16 cellular contexts compared by ENCODE assay signal in the genomic region with DNA sequence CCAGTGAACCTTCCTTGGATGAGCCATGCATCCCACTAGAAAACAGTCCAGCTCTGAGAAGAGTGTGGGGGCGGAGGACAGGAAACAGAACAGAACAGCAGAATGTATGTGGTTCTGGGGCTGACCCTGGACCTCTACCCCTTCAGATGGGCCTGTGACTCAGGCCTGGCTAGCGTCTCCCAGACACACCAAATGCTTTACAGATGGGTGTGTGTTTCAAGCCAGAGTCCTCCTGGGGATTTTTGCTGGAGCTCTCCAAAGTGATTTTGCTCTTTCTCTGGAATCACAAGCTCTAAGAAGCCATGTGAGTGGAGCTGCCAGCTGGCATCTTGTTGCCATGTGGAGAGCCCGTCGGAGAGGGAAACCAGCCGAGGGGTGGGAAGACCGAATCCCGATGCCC. TPM values are rescaled to one million over a fixed set of nuclear protein-coding genes. Genes with fewer than 3 reads are reported as not detected.
DNase-seq lines count a peak whose midpoint lies in the region; ATAC-seq and TF ChIP-seq lines count a peak whose summit lies in the region.
"Had no signal": no experiment of that assay in that cellular context is flagged by ENCODE, and none has a peak within 500 bp of the region (broad histone marks: within the 10 kb centered on the region; RNA-seq: fewer than 3 reads in every experiment).

No MANE protein-coding gene starts in this region.

- no peaks in the 10 kb centered on the region for H3K36me3 Mint-ChIP-seq in activated T-cell treated with anti-CD3 and anti-CD28 coated beads, Interleukin-2, amount 50 U/mL, for 72 hours (ENCODE audit: insufficient read depth in 2 of 2)

- no peaks in the 10 kb centered on the region for H3K36me3 ChIP-seq in BE2C
- no peaks in the 10 kb centered on the region; the same call in 1 of the 2 replicates for H3K36me3 ChIP-seq in OCI-LY7 (ENCODE audit: insufficient read depth, low read length)
- peaks cover 0 to 2% of the 10 kb centered on the region in 2 experiments for H3K36me3 ChIP-seq in trophoblast cell (ENCODE audit: control insufficient read depth in 1 of 2, insufficient read depth in 2 of 2, low read length in 2 of 2)

- no TSS peak for BruUV-seq in OCI-LY7 (replicated peaks; lab: Mats Ljungman, UMichigan)

- ATAC-seq in omental fat pad (ENCODE audit: low FRiP score) (peak; percentile 88), GM18870 (IDR thresholded peaks at IDR 0.05; ENCODE audit: unreplicated experiment) (no peak)
- no peak for ATAC-seq in activated T-cell treated with anti-CD3 and anti-CD28 coated beads, Interleukin-2, amount 50 U/mL, for 72 hours (replicated peaks in 1 of 2)
- ATAC-seq: HCT116 had no signal

- no peak overlapping the region for H3K27ac Mint-ChIP-seq in activated T-cell treated with anti-CD3 and anti-CD28 coated beads, Interleukin-2, amount 50 U/mL, for 72 hours

- WGBS in trophoblast cell (ENCODE audit: extremely low coverage, insufficient coverage, insufficient read length): no CpG with 5 or more reads among the region's 7 CpGs

- H3K4me2 ChIP-seq in OCI-LY7 (ENCODE audit: low read length): peak overlapping the region; percentile 29
- no peak overlapping the region for H3K4me2 ChIP-seq in trophoblast cell (ENCODE audit: low read length)

- TF ChIP-seq CTCF in BE2C (IDR thresholded peaks at IDR 0.05; ENCODE audit: low read depth, low read length) (no peak), OCI-LY7 (conservative IDR thresholded peaks at IDR 0.05; ENCODE audit: low read length) (no peak), fibroblast of the aortic adventitia (IDR thresholded peaks at IDR 0.05; ENCODE audit: insufficient read depth, low read length) (no peak), omental fat pad (IDR thresholded peaks at IDR 0.05) (no peak)

- H2BK12ac ChIP-seq in trophoblast cell (ENCODE audit: low read length): no peak overlapping the region

- H4K8ac ChIP-seq in trophoblast cell (ENCODE audit: low read depth, low read length): no peak overlapping the region

- CTCF ChIA-PET in OCI-LY7 (lab: Charles Lee; ENCODE audit: unreplicated experiment): no interaction called here

- H3K4me3 Mint-ChIP-seq in activated T-cell treated with anti-CD3 and anti-CD28 coated beads, Interleukin-2, amount 50 U/mL, for 72 hours: no peak overlapping the region

- H3K18ac ChIP-seq in trophoblast cell (ENCODE audit: low read length): no peak overlapping the region

- no peak overlapping the region for H2AK5ac ChIP-seq in trophoblast cell (ENCODE audit: low read length)

- H3K9me3 Mint-ChIP-seq in activated T-cell treated with anti-CD3 and anti-CD28 coated beads, Interleukin-2, amount 50 U/mL, for 72 hours: no peaks in the 10 kb centered on the region

- intact Hi-C loops in OCI-LY7 (cut with micrococcal nuclease; ENCODE audit: unreplicated experiment): no loop called here

- H3K4me3 ChIP-seq in BE2C (ENCODE audit: low read depth, low read length) (no peak overlapping the region), OCI-LY7 (ENCODE audit: low read depth, low read length, poor library complexity, severe bottlenecking) (no peak overlapping the region), fibroblast of the aortic adventitia (ENCODE audit: low read depth, low read length) (no peak overlapping the region), trophoblast cell (ENCODE audit: low read depth, low read length) (no peak overlapping the region)
- H3K4me3 ChIP-seq: skin epidermis had no signal

- POLR2A ChIA-PET in OCI-LY7 (lab: Charles Lee): interaction anchor here (0.6 to 1.9 kb wide), 8 partner anchors 10 to 278 kb away, joined by 3 to 4 read pairs (median 3); a partner anchor contains a TSS

- peak; percentile 29 for DNase-seq in BE2C
- DNase-seq in OCI-LY7 (ENCODE audit: low spot score): no peak
- DNase-seq in fibroblast of the aortic adventitia (ENCODE audit: low read depth): peak; percentile 97
- DNase-seq in omental fat pad (ENCODE audit: low spot score): no peak
- no peak for DNase-seq in DMS153 treated with DMSO at 0.1 percent for 48 hours (lab: John Stamatoyannopoulos, UW; ENCODE audit: unreplicated experiment)
- no peak for DNase-seq in activated T-cell treated with anti-CD3 and anti-CD28 coated beads, Interleukin-2, amount 50 U/mL, for 72 hours
- no peak for DNase-seq in trophoblast cell
- DNase-seq: activated CD4-positive, alpha-beta T cell treated with anti-CD3 and anti-CD28 coated beads, Interleukin-2, amount 50 U/mL, for 4 hours; COR-L47; NCI-H2081 treated with DMSO at 0.1 percent for 48 hours; stimulated activated naive CD4-positive, alpha-beta T cell treated with Interleukin-2 at 50 U/mL for 16 hours had no signal

- H3K9me2 ChIP-seq in OCI-LY7 (ENCODE audit: insufficient read depth, low read length): no peaks in the 10 kb centered on the region

- no peak overlapping the region for H2BK5ac ChIP-seq in trophoblast cell (ENCODE audit: low read depth, low read length, poor library complexity)

- no peaks in the 10 kb centered on the region for H4K20me1 ChIP-seq in OCI-LY7 (ENCODE audit: insufficient read depth, low read length)

- H3K4me1 Mint-ChIP-seq in activated T-cell treated with anti-CD3 and anti-CD28 coated beads, Interleukin-2, amount 50 U/mL, for 72 hours (ENCODE audit: low read depth): no peaks in the 10 kb centered on the region

- H3K27me3 ChIP-seq in BE2C: no peaks in the 10 kb centered on the region
- H3K27me3 ChIP-seq in trophoblast cell (ENCODE audit: insufficient read depth, low read length): no peaks in the 10 kb centered on the region

- no peaks in the 10 kb centered on the region for H3K9me3 ChIP-seq in BE2C
- no peaks in the 10 kb centered on the region for H3K9me3 ChIP-seq in OCI-LY7 (ENCODE audit: low read length)
- H3K9me3 ChIP-seq in trophoblast cell (ENCODE audit: insufficient read depth, low read depth, low read length): no peaks in the 10 kb centered on the region

- no peak overlapping the region for H3K4ac ChIP-seq in trophoblast cell (ENCODE audit: low read depth, low read length)

- H3K9ac ChIP-seq in trophoblast cell (ENCODE audit: low read length): no peak overlapping the region

- H3K23ac ChIP-seq in trophoblast cell (ENCODE audit: low read length): no peak overlapping the region

- H3K27me3 Mint-ChIP-seq in activated T-cell treated with anti-CD3 and anti-CD28 coated beads, Interleukin-2, amount 50 U/mL, for 72 hours (ENCODE audit: low read depth): no peaks in the 10 kb centered on the region

- H4K12ac ChIP-seq in trophoblast cell (ENCODE audit: low read depth, low read length): no peak overlapping the region

- H3K27ac ChIP-seq in OCI-LY7 (ENCODE audit: low read depth, low read length, poor library complexity, severe bottlenecking) (no peak overlapping the region), trophoblast cell (ENCODE audit: low read depth, low read length) (no peak overlapping the region)

- no peaks in the 10 kb centered on the region for H3K79me1 ChIP-seq in trophoblast cell (ENCODE audit: low read length)

- H4K91ac ChIP-seq in trophoblast cell (ENCODE audit: low read depth, low read length): no peak overlapping the region

- no peak overlapping the region for H2BK120ac ChIP-seq in trophoblast cell (ENCODE audit: insufficient read depth, low read length, poor library complexity)

- H3K79me2 ChIP-seq in OCI-LY7 (ENCODE audit: insufficient read depth, low read depth, low read length) (no peaks in the 10 kb centered on the region), trophoblast cell (ENCODE audit: control insufficient read depth, insufficient read depth, low read length, poor library complexity) (no peaks in the 10 kb centered on the region)

- no peak overlapping the region for H2AFZ ChIP-seq in OCI-LY7 (ENCODE audit: low read length)
- no peak overlapping the region for H2AFZ ChIP-seq in trophoblast cell (ENCODE audit: insufficient read depth, low read length, poor library complexity)

- H3K14ac ChIP-seq in trophoblast cell (ENCODE audit: low read length): no peak overlapping the region

- H3K4me1 ChIP-seq in BE2C (peaks cover 7% of the 10 kb centered on the region), OCI-LY7 (ENCODE audit: insufficient read depth, low read length, poor library complexity, severe bottlenecking) (peaks cover 31% of the 10 kb centered on the region), trophoblast cell (ENCODE audit: control insufficient read depth in 1 of 2, insufficient read depth in 2 of 2, low read length in 2 of 2) (peaks cover 3 to 11% of the 10 kb centered on the region in 2 experiments)

RNA-seq across cellular contexts. Expression of a gene that starts 13.2 kb away (rescaled TPM):
- 1.7 TPM for polyA plus RNA-seq in BE2C (2012; ENCODE audit: insufficient read depth, insufficient read length, low read depth)
- 3.6 TPM in 1 of 2 replicates, not detected in the other for total RNA-seq in OCI-LY7 (2014; rRNA removed; shearing (Covaris generic))
- total RNA-seq in OCI-LY7 (2022): 0.30 TPM in 1 of 2 replicates, not detected in the other
- not detected in 2 replicates for total RNA-seq in fibroblast of the aortic adventitia (ENCODE audit: low replicate concordance)
- 1 to 10 TPM in 3 of 4 donors, under 1 TPM in 1; 0.88 to 3.6 (median 2.1) TPM for total RNA-seq in omental fat pad
- total RNA-seq in activated T-cell treated with anti-CD3 and anti-CD28 coated beads, Interleukin-2, amount 50 U/mL, for 72 hours: under 1 TPM; 0.19 to 0.74 TPM
- polyA plus RNA-seq in trophoblast cell (2013): 0.40 and 0.51 TPM in 2 replicates
- total RNA-seq: SK-MEL-5 had no signal

RNA-seq across cellular contexts. Expression of a gene that starts 20.9 kb away (rescaled TPM):
- polyA plus RNA-seq in BE2C (2012; ENCODE audit: insufficient read depth, insufficient read length, low read depth): not detected
- total RNA-seq in OCI-LY7 (2014; rRNA removed; shearing (Covaris generic)): 0.22 and 0.85 TPM in 2 replicates
- total RNA-seq in OCI-LY7 (2022) (0.23 and 0.26 TPM in 2 replicates), fibroblast of the aortic adventitia (ENCODE audit: low replicate concordance) (not detected in 2 replicates), omental fat pad (under 1 TPM in 1 of 4 donors, not detected in 3; 0.48 TPM)
- total RNA-seq in activated T-cell treated with anti-CD3 and anti-CD28 coated beads, Interleukin-2, amount 50 U/mL, for 72 hours: under 1 TPM; 0.16 to 0.24 TPM
- 0.04 TPM in 1 of 2 replicates, not detected in the other for polyA plus RNA-seq in trophoblast cell (2013)
- total RNA-seq: bronchial epithelial cell had no signal

RNA-seq across cellular contexts. Expression of a gene that starts 28.5 kb away (rescaled TPM):
- 130 TPM for polyA plus RNA-seq in BE2C (2012; ENCODE audit: insufficient read depth, insufficient read length, low read depth)
- 73.9 and 92.7 TPM in 2 replicates for total RNA-seq in OCI-LY7 (2014; rRNA removed; shearing (Covaris generic))
- 122 and 135 TPM in 2 replicates for total RNA-seq in OCI-LY7 (2022)
- total RNA-seq in fibroblast of the aortic adventitia (ENCODE audit: low replicate concordance): 56.5 and 157 TPM in 2 replicates
- total RNA-seq in omental fat pad: 10 to 100 TPM; 46.4 to 51.9 (median 48.6) TPM
- total RNA-seq in activated T-cell treated with anti-CD3 and anti-CD28 coated beads, Interleukin-2, amount 50 U/mL, for 72 hours: 10 to 100 TPM; 78.9 to 84.2 TPM
- polyA plus RNA-seq in trophoblast cell (2013): 82.0 and 83.5 TPM in 2 replicates

RNA-seq across cellular contexts. Expression of a gene that starts 28.6 kb away (rescaled TPM):
- 24.4 TPM for polyA plus RNA-seq in BE2C (2012; ENCODE audit: insufficient read depth, insufficient read length, low read depth)
- 25.2 and 25.8 TPM in 2 replicates for total RNA-seq in OCI-LY7 (2014; rRNA removed; shearing (Covaris generic))
- total RNA-seq in OCI-LY7 (2022) (18.4 and 18.6 TPM in 2 replicates), fibroblast of the aortic adventitia (ENCODE audit: low replicate concordance) (28.4 and 29.9 TPM in 2 replicates), omental fat pad (10 to 100 TPM; 12.4 to 18.7 (median 16.7) TPM)
- 10 to 100 TPM; 17.2 to 18.6 TPM for total RNA-seq in activated T-cell treated with anti-CD3 and anti-CD28 coated beads, Interleukin-2, amount 50 U/mL, for 72 hours
- 6.7 TPM in 2 replicates for polyA plus RNA-seq in trophoblast cell (2013)

RNA-seq across cellular contexts. Expression of a gene that starts 35.0 kb away (rescaled TPM):
- polyA plus RNA-seq in BE2C (2012; ENCODE audit: insufficient read depth, insufficient read length, low read depth): 47.5 TPM
- total RNA-seq in OCI-LY7 (2014; rRNA removed; shearing (Covaris generic)): 43.6 and 64.8 TPM in 2 replicates
- total RNA-seq in OCI-LY7 (2022) (112 and 119 TPM in 2 replicates), fibroblast of the aortic adventitia (ENCODE audit: low replicate concordance) (88.1 and 187 TPM in 2 replicates), omental fat pad (10 to 100 TPM; 38.6 to 68.9 (median 55.6) TPM)
- 10 to 100 TPM; 47.9 to 56.2 TPM for total RNA-seq in activated T-cell treated with anti-CD3 and anti-CD28 coated beads, Interleukin-2, amount 50 U/mL, for 72 hours
- polyA plus RNA-seq in trophoblast cell (2013): 123 and 129 TPM in 2 replicates

Comparison
In these comparisons a context has a peak if more than half of its experiments do, and no peak if none do; other contexts are left out.
1. DNase-seq: peak in BE2C (single experiment) and fibroblast of the aortic adventitia (single experiment); none in OCI-LY7 (single experiment), omental fat pad (single experiment), DMS153 treated with DMSO at 0.1 percent for 48 hours (single experiment), activated T-cell treated with anti-CD3 and anti-CD28 coated beads, Interleukin-2, amount 50 U/mL, for 72 hours (0 of 2) and trophoblast cell (0 of 2).